In the genomic region with DNA sequence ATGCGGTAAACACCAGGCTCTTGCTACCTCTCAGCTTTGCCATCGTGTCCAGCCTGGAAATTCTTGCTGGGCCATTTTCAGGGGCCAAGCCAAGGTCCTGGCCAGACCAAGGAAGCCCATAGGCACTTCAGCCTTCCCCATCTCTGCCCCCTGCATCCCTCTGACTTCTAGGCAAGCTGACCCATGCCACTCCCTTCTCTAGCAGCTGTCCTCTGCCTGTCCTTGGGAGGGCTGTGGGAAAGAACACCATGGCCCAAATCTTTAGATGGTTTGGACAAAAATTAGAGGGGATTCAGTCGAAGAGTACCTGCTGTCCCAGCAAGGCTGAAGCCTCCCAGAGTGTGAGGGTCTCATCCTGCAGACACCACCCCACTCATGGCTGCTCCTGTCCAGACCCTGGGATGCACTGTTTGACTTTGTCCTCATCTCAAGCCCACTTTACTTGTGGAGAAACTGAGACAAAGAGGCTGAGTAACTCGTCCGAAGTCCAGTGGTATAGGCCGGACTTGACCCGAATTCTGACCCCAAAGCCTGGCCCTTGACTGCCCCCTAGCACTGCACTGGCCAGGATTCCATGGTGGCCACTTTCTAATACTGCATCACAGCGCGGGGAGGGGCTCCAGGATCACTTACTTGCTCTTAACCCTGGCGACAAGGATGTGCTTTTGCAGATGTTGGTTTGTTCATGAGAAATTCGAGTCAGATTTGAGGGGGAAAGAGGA, we compare ENCODE assay signal across 1 cellular context.
TF ChIP-seq lines count a peak whose summit lies in the region.

No MANE protein-coding gene starts in this region.

TF ChIP-seq in IMR-90, 13 proteins besides CTCF, POLR2A, EP300 and RAD21 (continued from another document):
- TF ChIP-seq, protein P1, sequence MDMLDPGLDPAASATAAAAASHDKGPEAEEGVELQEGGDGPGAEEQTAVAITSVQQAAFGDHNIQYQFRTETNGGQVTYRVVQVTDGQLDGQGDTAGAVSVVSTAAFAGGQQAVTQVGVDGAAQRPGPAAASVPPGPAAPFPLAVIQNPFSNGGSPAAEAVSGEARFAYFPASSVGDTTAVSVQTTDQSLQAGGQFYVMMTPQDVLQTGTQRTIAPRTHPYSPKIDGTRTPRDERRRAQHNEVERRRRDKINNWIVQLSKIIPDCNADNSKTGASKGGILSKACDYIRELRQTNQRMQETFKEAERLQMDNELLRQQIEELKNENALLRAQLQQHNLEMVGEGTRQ (IDR thresholded peaks at IDR 0.05; ENCODE audit: low read depth, low read length), result no peak
- TF ChIP-seq FOS (IDR thresholded peaks at IDR 0.05; ENCODE audit: low read depth, low read length) (no peak), SMC3 (IDR thresholded peaks at IDR 0.05; ENCODE audit: low read depth, low read length) (no peak), CEBPB (IDR thresholded peaks at IDR 0.05; ENCODE audit: low read depth, low read length) (no peak), NFE2L2 (IDR thresholded peaks at IDR 0.05; ENCODE audit: low read depth, low read length) (no peak), MXI1 (IDR thresholded peaks at IDR 0.05; ENCODE audit: borderline replicate concordance, low read depth, low read length) (no peak), MAZ (IDR thresholded peaks at IDR 0.05; ENCODE audit: borderline replicate concordance, low read depth, low read length) (no peak), MAFK (IDR thresholded peaks at IDR 0.05; ENCODE audit: low read depth, low read length) (no peak)
TF ChIP-seq in IMR-90: peak in this region for 0.
